ENCODE assay signal across 24 cellular contexts in the genomic region with DNA sequence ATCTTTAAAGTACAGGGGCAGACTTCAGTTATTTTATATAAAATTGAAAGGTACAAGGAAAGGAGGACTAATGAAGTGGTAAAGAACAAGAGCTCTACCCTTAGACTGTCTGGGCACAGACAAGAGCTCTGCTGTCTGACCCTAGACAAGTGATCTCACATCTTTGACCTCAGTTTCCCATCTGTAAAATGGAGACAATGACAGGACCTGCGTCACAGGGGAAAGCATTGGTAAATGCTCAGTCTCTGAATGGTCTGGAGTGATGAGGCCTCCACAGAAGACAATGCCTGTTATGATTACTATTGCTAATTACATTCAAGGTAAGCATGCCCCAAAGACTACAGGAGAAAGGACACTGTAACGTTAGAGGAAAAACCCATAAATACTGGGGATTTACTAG. TPM values are rescaled to one million over a fixed set of nuclear protein-coding genes. Genes with fewer than 3 reads are reported as not detected.
DNase-seq lines count a peak whose midpoint lies in the region; ATAC-seq and TF ChIP-seq lines count a peak whose summit lies in the region.
"Had no signal": no experiment of that assay in that cellular context is flagged by ENCODE, and none has a peak within 500 bp of the region (broad histone marks: within the 10 kb centered on the region; RNA-seq: fewer than 3 reads in every experiment).

No MANE protein-coding gene starts in this region.

- no peaks in the 10 kb centered on the region for H3K4me1 Mint-ChIP-seq in activated T-helper 17 cell treated with anti-CD3 and anti-CD28 coated beads, Interleukin-2, amount 50 U/mL, for 72 hours

- intact Hi-C loops in gastrocnemius medialis (cut with DNase I; ENCODE audit: low total_unique reads), result no loop called here

- H3K4me1 ChIP-seq in gastrocnemius medialis, result peaks cover 52 to 53% of the 10 kb centered on the region in 2 donors
- H3K4me1 ChIP-seq: A549, BE2C had no signal

- no peaks in the 10 kb centered on the region for H3K9me3 ChIP-seq in gastrocnemius medialis
- H3K9me3 ChIP-seq: A549, BE2C, HAP-1 had no signal

- H3K27me3 ChIP-seq in gastrocnemius medialis, result no peaks in the 10 kb centered on the region
- H3K27me3 ChIP-seq: BE2C; BLaER1 treated with 17β-estradiol and CSF1 and Interleukin-3, amounts not matched to agents 10 nM and 100 nM had no signal

- peak; percentile 69 to 80 for DNase-seq in dermis microvascular lymphatic vessel endothelial cell (ENCODE audit: low read depth in 2 of 2)
- DNase-seq in gastrocnemius medialis, result no peak
- DNase-seq in activated CD4-positive, alpha-beta T cell treated with anti-CD3 and anti-CD28 coated beads for 48 hours, result no peak
- DNase-seq: 8988T; ACHN; AML-193; BE2C; Calu3; CD4-positive, alpha-beta T cell; CD8-positive, alpha-beta memory T cell; COR-L47; DMS53; DMS79 treated with DMSO at 0.1 percent for 48 hours; GF-D8; GOT3; HFFc6 had no signal

- H3K27ac ChIP-seq in gastrocnemius medialis, result peak overlapping the region in 3 of 4 donors; percentile 36 to 65 (median 41)
- H3K27ac ChIP-seq: A549; BLaER1 treated with 17β-estradiol and CSF1 and Interleukin-3, amounts not matched to agents 10 nM and 100 nM had no signal

- ATAC-seq in HG02610 (IDR thresholded peaks at IDR 0.05; ENCODE audit: unreplicated experiment) (peak; percentile 58), gastrocnemius medialis (no peak), HG02798 (IDR thresholded peaks at IDR 0.05; ENCODE audit: poor library complexity, unreplicated experiment) (no peak), HG02938 (IDR thresholded peaks at IDR 0.05; ENCODE audit: unreplicated experiment) (no peak)
- ATAC-seq in activated T-helper 17 cell treated with anti-CD3 and anti-CD28 coated beads, Interleukin-2, amount 50 U/mL, for 72 hours (replicated peaks), result no peak
- ATAC-seq: A549 had no signal

- peaks cover 22% of the 10 kb centered on the region for H3K36me3 Mint-ChIP-seq in activated T-helper 17 cell treated with anti-CD3 and anti-CD28 coated beads, Interleukin-2, amount 50 U/mL, for 72 hours (ENCODE audit: low read depth)
- H3K36me3 Mint-ChIP-seq: CD14-positive monocyte had no signal

- H3K9me3 Mint-ChIP-seq in activated T-helper 17 cell treated with anti-CD3 and anti-CD28 coated beads, Interleukin-2, amount 50 U/mL, for 72 hours, result no peaks in the 10 kb centered on the region
- H3K9me3 Mint-ChIP-seq: CD4-positive, alpha-beta T cell; HFFc6 had no signal

- in situ Hi-C loops in gastrocnemius medialis (cut with MboI; ENCODE audit: low sequenced_read_pairs in 4 of 4), result no loop called here

- no peaks in the 10 kb centered on the region for H3K36me3 ChIP-seq in gastrocnemius medialis
- H3K36me3 ChIP-seq: BE2C, HAP-1 had no signal

- H3K27me3 Mint-ChIP-seq in activated T-helper 17 cell treated with anti-CD3 and anti-CD28 coated beads, Interleukin-2, amount 50 U/mL, for 72 hours, result no peaks in the 10 kb centered on the region
- H3K27me3 Mint-ChIP-seq: CD4-positive, alpha-beta T cell; CD8-positive, alpha-beta memory T cell had no signal

- no peak for TF ChIP-seq CTCF in gastrocnemius medialis (IDR thresholded peaks at IDR 0.05 in 4 of 5, conservative IDR thresholded peaks at IDR 0.05 in 1 of 5)

- no peak overlapping the region for H3K4me3 Mint-ChIP-seq in activated T-helper 17 cell treated with anti-CD3 and anti-CD28 coated beads, Interleukin-2, amount 50 U/mL, for 72 hours
- H3K4me3 Mint-ChIP-seq: CD14-positive monocyte; CD4-positive, alpha-beta T cell; CD8-positive, alpha-beta memory T cell; HFFc6 had no signal

- H3K27ac Mint-ChIP-seq in activated T-helper 17 cell treated with anti-CD3 and anti-CD28 coated beads, Interleukin-2, amount 50 U/mL, for 72 hours, result peak overlapping the region; percentile 74
- H3K27ac Mint-ChIP-seq: CD14-positive monocyte; CD4-positive, alpha-beta T cell; HFFc6 had no signal

- no peak for TF ChIP-seq POLR2A in gastrocnemius medialis (IDR thresholded peaks at IDR 0.05)

- H3K4me3 ChIP-seq in gastrocnemius medialis, result no peak overlapping the region
- H3K4me3 ChIP-seq: A549; BLaER1 treated with 17β-estradiol and CSF1 and Interleukin-3, amounts not matched to agents 10 nM and 100 nM; HAP-1 had no signal

RNA-seq across cellular contexts. Expression of gene ANKH, which starts 37.5 kb away (rescaled TPM):
- total RNA-seq in activated T-helper 17 cell treated with anti-CD3 and anti-CD28 coated beads, Interleukin-2, amount 50 U/mL, for 72 hours, result 100 to 1,000 TPM; 101 to 193 TPM
- 12.7 and 42.4 TPM in 2 replicates for total RNA-seq in dermis microvascular lymphatic vessel endothelial cell
- total RNA-seq in gastrocnemius medialis, result 10 to 100 TPM; 33.5 to 52.1 (median 36.0) TPM

Comparison
In these comparisons a context has a peak if more than half of its experiments do, and no peak if none do; other contexts are left out.
1. DNase-seq: peak in dermis microvascular lymphatic vessel endothelial cell (2 of 2); none in gastrocnemius medialis (0 of 2) and activated CD4-positive, alpha-beta T cell treated with anti-CD3 and anti-CD28 coated beads for 48 hours (single experiment).